12 cellular contexts compared by ENCODE assay signal in the genomic region with DNA sequence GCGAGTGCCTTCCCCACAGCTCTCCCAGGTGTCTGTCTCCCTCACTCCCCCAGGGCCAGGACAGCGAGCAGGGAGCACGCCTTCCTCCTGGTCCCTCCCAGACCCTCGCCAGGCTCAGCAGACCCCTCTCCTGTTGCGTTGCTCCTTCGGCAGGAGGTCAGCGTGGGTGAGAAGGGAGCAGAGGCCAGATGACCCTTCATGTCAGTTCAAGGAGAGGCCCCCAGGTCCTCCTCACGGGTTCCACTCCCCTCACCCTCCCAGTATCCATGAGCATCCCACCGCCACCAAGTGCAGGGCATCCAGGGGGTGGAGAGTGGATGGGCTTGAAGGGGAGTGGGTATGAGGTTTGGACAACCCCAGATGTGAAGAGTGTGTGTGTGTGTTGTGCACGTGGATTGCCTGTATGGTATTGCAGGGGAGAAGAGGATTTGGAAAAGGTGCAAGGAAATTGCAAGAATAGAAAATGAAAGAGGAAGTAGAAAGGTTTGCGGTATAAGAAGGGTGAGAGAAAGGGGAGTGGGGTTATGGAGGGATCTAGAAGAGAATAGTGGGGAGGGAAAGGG. TPM values are rescaled to one million over a fixed set of nuclear protein-coding genes. Genes with fewer than 3 reads are reported as not detected.
DNase-seq lines count a peak whose midpoint lies in the region; ATAC-seq and TF ChIP-seq lines count a peak whose summit lies in the region.
"Had no signal": no experiment of that assay in that cellular context is flagged by ENCODE, and none has a peak within 500 bp of the region (broad histone marks: within the 10 kb centered on the region; RNA-seq: fewer than 3 reads in every experiment).

No MANE protein-coding gene starts in this region.

- CTCF ChIA-PET in HEK293T (lab: Yijun Ruan, JAX): interaction anchor here (0.7 kb wide), 1 partner anchor 13 kb away, joined by 3 read pairs; no protein-coding TSS in a partner anchor

- peaks cover 2% of the 10 kb centered on the region for H3K4me1 ChIP-seq in ovary (ENCODE audit: insufficient read depth)

- no peak overlapping the region for H3K4me3 ChIP-seq in ovary

- no peak for TF ChIP-seq CTCF in ovary (IDR thresholded peaks at IDR 0.05)

- H3K36me3 ChIP-seq in ovary: no peaks in the 10 kb centered on the region

- no peaks in the 10 kb centered on the region for H3K9me3 Mint-ChIP-seq in central memory CD8-positive, alpha-beta T cell

- H3K4me1 Mint-ChIP-seq in central memory CD8-positive, alpha-beta T cell: peaks cover 10% of the 10 kb centered on the region

- ATAC-seq in central memory CD8-positive, alpha-beta T cell (replicated peaks; ENCODE audit: extremely low read depth, poor library complexity, severe bottlenecking): no peak

- peak overlapping the region; percentile 52 to 57 for H3K27ac ChIP-seq in ovary

- H3K4me3 Mint-ChIP-seq in central memory CD8-positive, alpha-beta T cell: peak overlapping the region; percentile 37

- peak overlapping the region; percentile 68 for H3K27ac Mint-ChIP-seq in central memory CD8-positive, alpha-beta T cell (ENCODE audit: low read depth)

- TF ChIP-seq POLR2A in ovary (IDR thresholded peaks at IDR 0.05): no peak

- H3K27me3 ChIP-seq in ovary: no peaks in the 10 kb centered on the region

- 28 to 30% (median 28%) methylated on average over 11 of the region's 11 CpGs for WGBS in ovary, 3 donors

- intact Hi-C loops in ovary (cut with DNase I): loop anchor here in 3 of 4 donors (2.0 kb wide), 3 partner anchors 13 to 31 kb away; no protein-coding TSS in a partner anchor

- no peak for TF ChIP-seq EP300 in ovary (IDR thresholded peaks at IDR 0.05)

- H3K27me3 Mint-ChIP-seq in central memory CD8-positive, alpha-beta T cell: peaks cover 9% of the 10 kb centered on the region

- no peaks in the 10 kb centered on the region for H3K36me3 Mint-ChIP-seq in central memory CD8-positive, alpha-beta T cell (ENCODE audit: insufficient read depth)

- DNase-seq in EH (ENCODE audit: low read depth) (peak; percentile 79), MV-4-11 (lab: John Stamatoyannopoulos, UW) (peak; percentile 87), ovary (no peak), DMS79 (lab: John Stamatoyannopoulos, UW) (no peak), HEK293T (ENCODE audit: extremely low spot score) (no peak), NCI-H526 treated with DMSO at 0.1 percent for 48 hours (lab: John Stamatoyannopoulos, UW) (no peak)
- DNase-seq in central memory CD8-positive, alpha-beta T cell (ENCODE audit: low spot score in 2 of 2): no peak
- DNase-seq in stimulated activated CD4-positive, alpha-beta T cell treated with anti-CD3 and anti-CD28 coated beads, Interleukin-2, amount 100 ng/mL, for 48 hours: no peak
- DNase-seq: effector CD4-positive, alpha-beta T cell; HCEC 1CT; NCI-H1105 treated with DMSO at 0.1 percent for 48 hours had no signal

- no peaks in the 10 kb centered on the region for H3K9me3 ChIP-seq in ovary

- POLR2A ChIA-PET in HEK293T (lab: Yijun Ruan, JAX): no interaction called here

TF ChIP-seq in HEK293T, 16 proteins besides CTCF, POLR2A, EP300 and RAD21:
- TF ChIP-seq HDGF (IDR thresholded peaks at IDR 0.05; ENCODE audit: borderline replicate concordance): no peak
- no peak for TF ChIP-seq TARDBP (IDR thresholded peaks at IDR 0.05)
- no peak for TF ChIP-seq ARNT (IDR thresholded peaks at IDR 0.05)
- TF ChIP-seq FOXM1 (IDR thresholded peaks at IDR 0.05; ENCODE audit: borderline replicate concordance): no peak
- no peak for TF ChIP-seq FOXK2 (IDR thresholded peaks at IDR 0.05)
- TF ChIP-seq L3MBTL2 (conservative IDR thresholded peaks at IDR 0.05): no peak
- no peak for TF ChIP-seq SP1 (IDR thresholded peaks at IDR 0.05)
- no peak for TF ChIP-seq ELF4 (IDR thresholded peaks at IDR 0.05)
- TF ChIP-seq ZNF384 (IDR thresholded peaks at IDR 0.05): no peak
- TF ChIP-seq LEF1 (IDR thresholded peaks at IDR 0.05; ENCODE audit: borderline replicate concordance): no peak
- TF ChIP-seq PKNOX1 (IDR thresholded peaks at IDR 0.05): no peak
- no peak for TF ChIP-seq NFRKB (IDR thresholded peaks at IDR 0.05)
- no peak for TF ChIP-seq CTBP1 (IDR thresholded peaks at IDR 0.05; ENCODE audit: borderline replicate concordance)
- TF ChIP-seq FOXA1 (IDR thresholded peaks at IDR 0.05): no peak
- no peak for TF ChIP-seq BHLHE40 (IDR thresholded peaks at IDR 0.05; ENCODE audit: borderline replicate concordance)
- no peak for TF ChIP-seq SUZ12 (IDR thresholded peaks at IDR 0.05)
TF ChIP-seq in HEK293T: peak in this region for 0.

RNA-seq across cellular contexts. Expression of gene SGCA, which starts 17.7 kb away (rescaled TPM):
- total RNA-seq in ovary: 1 to 10 TPM in 5 of 7 donors, under 1 TPM in 2; 0.48 to 3.4 (median 1.2) TPM
- 1 to 10 TPM; 2.2 to 3.4 TPM for polyA plus RNA-seq in ovary
- total RNA-seq: lung microvascular endothelial cell had no signal

RNA-seq across cellular contexts. Expression of gene COL1A1, which starts 17.9 kb away (rescaled TPM):
- 1,000 to 10,000 TPM in 1 of 7 donors, 100 to 1,000 TPM in 5, 10 to 100 TPM in 1; 71.2 to 1,087 (median 550) TPM for total RNA-seq in ovary
- polyA plus RNA-seq in ovary: 100 to 1,000 TPM; 260 to 321 TPM

RNA-seq across cellular contexts. Expression of gene PPP1R9B, which starts 33.0 kb away (rescaled TPM):
- 100 to 1,000 TPM in 1 of 7 donors, 10 to 100 TPM in 6; 14.8 to 109 (median 75.4) TPM for total RNA-seq in ovary
- 10 to 100 TPM; 17.8 to 33.0 TPM for polyA plus RNA-seq in ovary

RNA-seq across cellular contexts. Expression of gene SAMD14, which starts 53.6 kb away (rescaled TPM):
- total RNA-seq in ovary: 1 to 10 TPM in 5 of 7 donors, under 1 TPM in 2; 0.36 to 4.9 (median 1.7) TPM
- polyA plus RNA-seq in ovary: 1 to 10 TPM in 1 of 2 donors, under 1 TPM in 1; 0.77 to 2.2 TPM

Comparison
In these comparisons a context has a peak if more than half of its experiments do, and no peak if none do; other contexts are left out.
1. DNase-seq: peak in EH (single experiment) and MV-4-11 (single experiment); none in central memory CD8-positive, alpha-beta T cell (0 of 2), ovary (0 of 5), stimulated activated CD4-positive, alpha-beta T cell treated with anti-CD3 and anti-CD28 coated beads, Interleukin-2, amount 100 ng/mL, for 48 hours (0 of 2), DMS79 (single experiment), HEK293T (single experiment) and NCI-H526 treated with DMSO at 0.1 percent for 48 hours (single experiment).